In genomic region chr1:144551543-144552424, GRCh38 we compare ENCODE assay signal across 1 cellular context.
TF ChIP-seq lines count a peak whose summit lies in the region.

No MANE protein-coding gene starts in this region.

TF ChIP-seq in K562, 482 proteins besides CTCF, POLR2A, EP300 and RAD21 (continued from another document and continues in another):
- TF ChIP-seq SFPQ (IDR thresholded peaks at IDR 0.05; ENCODE audit: low read depth, low read length) (no peak), HMBOX1 (IDR thresholded peaks at IDR 0.05) (peak; percentile 93), JUNB (CRISPR knock-in tag; conservative IDR thresholded peaks at IDR 0.05) (no peak), ASH1L (IDR thresholded peaks at IDR 0.05; ENCODE audit: borderline replicate concordance, low read depth, partially characterized antibody) (peak; percentile 82), CAMTA2 (CRISPR knock-in tag; conservative IDR thresholded peaks at IDR 0.05) (peak; percentile 97), SMARCE1 (IDR thresholded peaks at IDR 0.05) (peak; percentile 52; the same call in 1 of the 2 replicates), ZBTB43 (CRISPR knock-in tag; IDR thresholded peaks at IDR 0.05) (no peak), KDM5B (IDR thresholded peaks at IDR 0.05; ENCODE audit: insufficient replicate concordance, low read depth, low read length) (peak; percentile 98), ZNF644 (tag; IDR thresholded peaks at IDR 0.05; ENCODE audit: low read depth) (peak; percentile 85; the same call in 1 of the 2 replicates), CBFB (CRISPR knock-in tag; IDR thresholded peaks at IDR 0.05) (peak; percentile 87), CREB3L1 (IDR thresholded peaks at IDR 0.05; ENCODE audit: borderline replicate concordance, low read depth) (peak; percentile 79), NFE2L1 (tag; IDR thresholded peaks at IDR 0.05; ENCODE audit: borderline replicate concordance, low read depth) (no peak), ZNF77 (CRISPR knock-in tag; IDR thresholded peaks at IDR 0.05) (peak; percentile 86; the same call in 1 of the 2 replicates), RFX1 (IDR thresholded peaks at IDR 0.05) (peak; percentile 49), TARDBP (IDR thresholded peaks at IDR 0.05) (peak; percentile 83), ZNF707 (CRISPR knock-in tag; conservative IDR thresholded peaks at IDR 0.05) (no peak), PURB (CRISPR knock-in tag; IDR thresholded peaks at IDR 0.05; ENCODE audit: low read depth) (no peak), HMGN3 (IDR thresholded peaks at IDR 0.05; ENCODE audit: borderline replicate concordance, extremely low read depth, insufficient read length, low read depth, low read length) (no peak), PHF21A (IDR thresholded peaks at IDR 0.05; ENCODE audit: borderline replicate concordance, low read depth) (peak; percentile 97), CREBBP (IDR thresholded peaks at IDR 0.05; ENCODE audit: low read depth, low read length) (no peak), CHD1 (IDR thresholded peaks at IDR 0.05; ENCODE audit: low read length) (no peak), ARNT (IDR thresholded peaks at IDR 0.05) (peak; percentile 84 to 95; a peak in 3 of 4 replicates), ZNF311 (CRISPR knock-in tag; IDR thresholded peaks at IDR 0.05) (no peak), CC2D1A (IDR thresholded peaks at IDR 0.05) (peak; percentile 38), TEAD1 (CRISPR knock-in tag; IDR thresholded peaks at IDR 0.05) (peak; percentile 8 to 85; a peak in 3 of 4 replicates), ZNF324 (CRISPR knock-in tag; IDR thresholded peaks at IDR 0.05) (no peak; the same call in 1 of the 2 replicates), NCOA4 (IDR thresholded peaks at IDR 0.05; ENCODE audit: partially characterized antibody) (peak; percentile 81), MBD1 (CRISPR knock-in tag; IDR thresholded peaks at IDR 0.05) (no peak), XRCC3 (IDR thresholded peaks at IDR 0.05) (no peak)
- TF ChIP-seq, protein P1, sequence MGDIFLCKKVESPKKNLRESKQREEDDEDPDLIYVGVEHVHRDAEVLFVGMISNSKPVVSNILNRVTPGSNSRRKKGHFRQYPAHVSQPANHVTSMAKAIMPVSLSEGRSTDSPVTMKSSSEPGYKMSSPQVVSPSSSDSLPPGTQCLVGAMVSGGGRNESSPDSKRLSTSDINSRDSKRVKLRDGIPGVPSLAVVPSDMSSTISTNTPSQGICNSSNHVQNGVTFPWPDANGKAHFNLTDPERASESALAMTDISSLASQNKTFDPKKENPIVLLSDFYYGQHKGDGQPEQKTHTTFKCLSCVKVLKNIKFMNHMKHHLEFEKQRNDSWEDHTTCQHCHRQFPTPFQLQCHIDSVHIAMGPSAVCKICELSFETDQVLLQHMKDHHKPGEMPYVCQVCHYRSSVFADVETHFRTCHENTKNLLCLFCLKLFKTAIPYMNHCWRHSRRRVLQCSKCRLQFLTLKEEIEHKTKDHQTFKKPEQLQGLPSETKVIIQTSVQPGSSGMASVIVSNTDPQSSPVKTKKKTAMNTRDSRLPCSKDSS (IDR thresholded peaks at IDR 0.05; ENCODE audit: low read depth, partially characterized antibody), result no peak
- TF ChIP-seq, protein P2, sequence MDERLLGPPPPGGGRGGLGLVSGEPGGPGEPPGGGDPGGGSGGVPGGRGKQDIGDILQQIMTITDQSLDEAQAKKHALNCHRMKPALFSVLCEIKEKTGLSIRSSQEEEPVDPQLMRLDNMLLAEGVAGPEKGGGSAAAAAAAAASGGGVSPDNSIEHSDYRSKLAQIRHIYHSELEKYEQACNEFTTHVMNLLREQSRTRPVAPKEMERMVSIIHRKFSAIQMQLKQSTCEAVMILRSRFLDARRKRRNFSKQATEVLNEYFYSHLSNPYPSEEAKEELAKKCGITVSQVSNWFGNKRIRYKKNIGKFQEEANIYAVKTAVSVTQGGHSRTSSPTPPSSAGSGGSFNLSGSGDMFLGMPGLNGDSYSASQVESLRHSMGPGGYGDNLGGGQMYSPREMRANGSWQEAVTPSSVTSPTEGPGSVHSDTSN (CRISPR knock-in tag; IDR thresholded peaks at IDR 0.05; ENCODE audit: low read depth), result no peak
- TF ChIP-seq, protein P2 (tag; conservative IDR thresholded peaks at IDR 0.05; ENCODE audit: low read depth), result no peak
- TF ChIP-seq, protein P3, sequence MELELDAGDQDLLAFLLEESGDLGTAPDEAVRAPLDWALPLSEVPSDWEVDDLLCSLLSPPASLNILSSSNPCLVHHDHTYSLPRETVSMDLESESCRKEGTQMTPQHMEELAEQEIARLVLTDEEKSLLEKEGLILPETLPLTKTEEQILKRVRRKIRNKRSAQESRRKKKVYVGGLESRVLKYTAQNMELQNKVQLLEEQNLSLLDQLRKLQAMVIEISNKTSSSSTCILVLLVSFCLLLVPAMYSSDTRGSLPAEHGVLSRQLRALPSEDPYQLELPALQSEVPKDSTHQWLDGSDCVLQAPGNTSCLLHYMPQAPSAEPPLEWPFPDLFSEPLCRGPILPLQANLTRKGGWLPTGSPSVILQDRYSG (tag; conservative IDR thresholded peaks at IDR 0.05; ENCODE audit: low read depth), result no peak
- TF ChIP-seq, protein P4, sequence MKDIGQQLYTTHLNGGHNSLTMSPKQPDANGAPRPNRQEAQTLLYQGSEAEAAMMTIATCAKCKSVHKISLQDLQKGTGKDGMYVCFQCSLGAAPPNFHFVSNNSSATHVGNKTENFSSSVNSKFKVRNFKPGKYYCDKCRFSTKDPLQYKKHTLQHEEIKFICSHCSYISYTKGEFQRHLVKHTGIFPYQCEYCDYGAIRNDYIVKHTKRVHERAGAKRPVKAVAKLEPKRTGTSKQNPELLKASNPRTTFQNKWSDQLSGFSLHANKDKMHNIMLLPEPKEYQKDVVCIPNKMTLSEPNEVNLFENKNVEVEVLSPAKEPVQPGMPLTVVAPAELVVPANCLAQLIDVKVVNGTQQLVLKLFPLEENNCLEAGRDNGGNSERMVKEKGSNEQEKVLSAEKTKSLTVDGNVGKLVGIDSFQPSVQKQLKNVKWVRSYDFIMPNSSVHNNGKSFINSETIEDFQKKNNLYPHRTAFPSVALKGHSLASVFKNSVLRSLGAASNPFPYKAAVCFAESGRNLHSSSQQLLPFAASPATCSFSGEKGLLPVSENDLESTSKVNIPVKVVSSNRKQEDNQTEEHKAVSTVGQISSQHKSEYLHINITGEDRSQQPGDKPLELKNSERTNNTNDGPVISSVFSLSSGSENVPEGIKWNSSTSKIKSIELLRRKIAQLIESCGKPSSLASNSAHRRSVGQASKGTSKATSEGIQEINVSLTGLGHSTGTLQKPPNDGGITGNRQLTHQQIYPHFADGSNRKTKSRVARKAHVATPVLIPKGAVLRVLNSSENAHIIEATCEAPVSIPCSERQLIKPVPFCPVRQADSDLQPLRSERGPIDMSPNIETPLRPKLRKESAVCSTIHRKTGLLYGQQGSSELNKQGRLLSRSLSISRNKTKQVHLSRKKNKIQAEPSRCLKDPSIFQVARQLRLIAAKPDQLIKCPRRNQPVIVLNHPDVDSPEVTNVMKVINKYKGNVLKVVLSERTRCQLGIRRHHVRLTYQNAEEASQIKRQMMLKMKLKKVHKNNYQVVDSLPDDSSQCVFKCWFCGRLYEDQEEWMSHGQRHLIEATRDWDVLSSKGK (CRISPR knock-in tag; IDR thresholded peaks at IDR 0.05), result peak; percentile 78; the same call in 1 of the 2 replicates
- TF ChIP-seq, protein P5, sequence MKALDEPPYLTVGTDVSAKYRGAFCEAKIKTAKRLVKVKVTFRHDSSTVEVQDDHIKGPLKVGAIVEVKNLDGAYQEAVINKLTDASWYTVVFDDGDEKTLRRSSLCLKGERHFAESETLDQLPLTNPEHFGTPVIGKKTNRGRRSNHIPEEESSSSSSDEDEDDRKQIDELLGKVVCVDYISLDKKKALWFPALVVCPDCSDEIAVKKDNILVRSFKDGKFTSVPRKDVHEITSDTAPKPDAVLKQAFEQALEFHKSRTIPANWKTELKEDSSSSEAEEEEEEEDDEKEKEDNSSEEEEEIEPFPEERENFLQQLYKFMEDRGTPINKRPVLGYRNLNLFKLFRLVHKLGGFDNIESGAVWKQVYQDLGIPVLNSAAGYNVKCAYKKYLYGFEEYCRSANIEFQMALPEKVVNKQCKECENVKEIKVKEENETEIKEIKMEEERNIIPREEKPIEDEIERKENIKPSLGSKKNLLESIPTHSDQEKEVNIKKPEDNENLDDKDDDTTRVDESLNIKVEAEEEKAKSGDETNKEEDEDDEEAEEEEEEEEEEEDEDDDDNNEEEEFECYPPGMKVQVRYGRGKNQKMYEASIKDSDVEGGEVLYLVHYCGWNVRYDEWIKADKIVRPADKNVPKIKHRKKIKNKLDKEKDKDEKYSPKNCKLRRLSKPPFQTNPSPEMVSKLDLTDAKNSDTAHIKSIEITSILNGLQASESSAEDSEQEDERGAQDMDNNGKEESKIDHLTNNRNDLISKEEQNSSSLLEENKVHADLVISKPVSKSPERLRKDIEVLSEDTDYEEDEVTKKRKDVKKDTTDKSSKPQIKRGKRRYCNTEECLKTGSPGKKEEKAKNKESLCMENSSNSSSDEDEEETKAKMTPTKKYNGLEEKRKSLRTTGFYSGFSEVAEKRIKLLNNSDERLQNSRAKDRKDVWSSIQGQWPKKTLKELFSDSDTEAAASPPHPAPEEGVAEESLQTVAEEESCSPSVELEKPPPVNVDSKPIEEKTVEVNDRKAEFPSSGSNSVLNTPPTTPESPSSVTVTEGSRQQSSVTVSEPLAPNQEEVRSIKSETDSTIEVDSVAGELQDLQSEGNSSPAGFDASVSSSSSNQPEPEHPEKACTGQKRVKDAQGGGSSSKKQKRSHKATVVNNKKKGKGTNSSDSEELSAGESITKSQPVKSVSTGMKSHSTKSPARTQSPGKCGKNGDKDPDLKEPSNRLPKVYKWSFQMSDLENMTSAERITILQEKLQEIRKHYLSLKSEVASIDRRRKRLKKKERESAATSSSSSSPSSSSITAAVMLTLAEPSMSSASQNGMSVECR (CRISPR knock-in tag; IDR thresholded peaks at IDR 0.05), result no peak
